ENCODE assay signal across 1 cellular context in genomic region chr9:20505574-20505973, GRCh38.
TF ChIP-seq lines count a peak whose summit lies in the region.

No MANE protein-coding gene starts in this region.

TF ChIP-seq in H1, 55 proteins besides CTCF, POLR2A, EP300 and RAD21:
- TF ChIP-seq CEBPB (IDR thresholded peaks at IDR 0.05; ENCODE audit: low read depth, low read length) (peak; percentile 57; the same call in 1 of the 2 replicates), MAX (IDR thresholded peaks at IDR 0.05) (no peak)
